18 cellular contexts compared by ENCODE assay signal in genomic region chr5:152144556-152144955, GRCh38.
DNase-seq lines count a peak whose midpoint lies in the region; TF ChIP-seq lines count a peak whose summit lies in the region.
"Had no signal": no experiment of that assay in that cellular context is flagged by ENCODE, and none has a peak within 500 bp of the region (broad histone marks: within the 10 kb centered on the region; RNA-seq: fewer than 3 reads in every experiment).

No MANE protein-coding gene starts in this region.

- H3K27ac ChIP-seq in BLaER1 (no peak overlapping the region), parathyroid adenoma (peak overlapping the region; percentile 87), thyroid gland (no peak overlapping the region), mammary epithelial cell (ENCODE audit: insufficient read depth, low read depth, low read length) (no peak overlapping the region)
- H3K27ac ChIP-seq: 22Rv1, A549, C4-2B had no signal

- H3K4me1 ChIP-seq in BLaER1: peaks cover 29% of the 10 kb centered on the region
- H3K4me1 ChIP-seq in parathyroid adenoma: peaks cover 56% of the 10 kb centered on the region
- H3K4me1 ChIP-seq in thyroid gland: no peaks in the 10 kb centered on the region
- H3K4me1 ChIP-seq in mammary epithelial cell (ENCODE audit: insufficient read depth, low read length): no peaks in the 10 kb centered on the region
- H3K4me1 ChIP-seq: A549, Caco-2 had no signal

- H3K9me3 ChIP-seq in BLaER1: no peaks in the 10 kb centered on the region
- no peaks in the 10 kb centered on the region for H3K9me3 ChIP-seq in parathyroid adenoma (ENCODE audit: control insufficient read depth, low read length)
- H3K9me3 ChIP-seq in thyroid gland: no peaks in the 10 kb centered on the region
- no peaks in the 10 kb centered on the region for H3K9me3 ChIP-seq in mammary epithelial cell (replicated peaks; ENCODE audit: insufficient read depth, low read length)
- H3K9me3 ChIP-seq: A549, Caco-2 had no signal

- no peak overlapping the region for H3K9ac ChIP-seq in BLaER1
- no peak overlapping the region for H3K9ac ChIP-seq in parathyroid adenoma
- H3K9ac ChIP-seq in mammary epithelial cell (ENCODE audit: insufficient read depth, low read length): no peak overlapping the region

- H2AFZ ChIP-seq in parathyroid adenoma (peak overlapping the region; percentile 44), mammary epithelial cell (ENCODE audit: low read depth, low read length) (no peak overlapping the region)

- intact Hi-C loops in thyroid gland (cut with DNase I): loop anchor here (10.0 kb wide), 2 partner anchors 220 to 360 kb away; partner anchors contain the start of gene GLRA1
- intact Hi-C loops in mammary epithelial cell (cut with micrococcal nuclease): loop anchor here (5.0 to 10.0 kb wide), 3 partner anchors 208 to 490 kb away; no protein-coding TSS in a partner anchor

- TF ChIP-seq CTCF in parathyroid adenoma (IDR thresholded peaks at IDR 0.05) (no peak), thyroid gland (IDR thresholded peaks at IDR 0.05) (no peak), mammary epithelial cell (conservative IDR thresholded peaks at IDR 0.05 in 1 of 2, IDR thresholded peaks at IDR 0.05 in 1 of 2; ENCODE audit: extremely low read depth in 1 of 2, insufficient read depth in 1 of 2, low read depth in 1 of 2, low read length in 2 of 2) (no peak)

- DNase-seq in ELF-1 (ENCODE audit: low read depth, low spot score) (peak; percentile 59), thyroid gland (peak; percentile 15 to 20), Kasumi-1 (lab: John Stamatoyannopoulos, UW) (no peak), NCI-H774 (lab: John Stamatoyannopoulos, UW) (no peak), mammary epithelial cell (no peak)
- DNase-seq: AML-193; Caco-2; Calu3; CD4-positive, alpha-beta T cell; CD8-positive, alpha-beta T cell; DMS79 treated with DMSO at 0.1 percent for 48 hours; GDM1 had no signal

- in situ Hi-C loops in mammary epithelial cell (cut with MboI; ENCODE audit: low sequenced_read_pairs in 2 of 2): loop anchor here (10.0 kb wide), 1 partner anchor 320 kb away; no protein-coding TSS in a partner anchor

- H3K36me3 ChIP-seq in BLaER1: no peaks in the 10 kb centered on the region
- no peaks in the 10 kb centered on the region for H3K36me3 ChIP-seq in parathyroid adenoma (ENCODE audit: control insufficient read depth, insufficient read depth, low read length)
- no peaks in the 10 kb centered on the region for H3K36me3 ChIP-seq in thyroid gland
- no peaks in the 10 kb centered on the region for H3K36me3 ChIP-seq in mammary epithelial cell (ENCODE audit: insufficient read depth, low read length)

- no TSS peak for BruUV-seq in mammary epithelial cell (replicated peaks; lab: Mats Ljungman, UMichigan)

- H3K79me2 ChIP-seq in parathyroid adenoma (no peaks in the 10 kb centered on the region), mammary epithelial cell (ENCODE audit: insufficient read depth, low read length) (no peaks in the 10 kb centered on the region)

- peak overlapping the region; percentile 47 for H3K4me2 ChIP-seq in BLaER1
- H3K4me2 ChIP-seq in parathyroid adenoma (ENCODE audit: low read length): peak overlapping the region; percentile 49
- no peak overlapping the region for H3K4me2 ChIP-seq in mammary epithelial cell (ENCODE audit: insufficient read depth, low read depth, low read length)
- H3K4me2 ChIP-seq: A549 had no signal

- H4K20me1 ChIP-seq in BLaER1 (no peaks in the 10 kb centered on the region), mammary epithelial cell (ENCODE audit: insufficient read depth, low read length) (no peaks in the 10 kb centered on the region)

- TF ChIP-seq POLR2A in thyroid gland (IDR thresholded peaks at IDR 0.05): no peak

- H3K4me3 ChIP-seq in BLaER1 (no peak overlapping the region), parathyroid adenoma (ENCODE audit: low read depth, low read length) (no peak overlapping the region), thyroid gland (replicated peaks in 1 of 3) (no peak overlapping the region), mammary epithelial cell (replicated peaks in 1 of 3; ENCODE audit: insufficient read depth in 1 of 3, low read depth in 2 of 3, low read length in 3 of 3) (no peak overlapping the region)
- H3K4me3 ChIP-seq: A549, GM12878 had no signal

- dilution Hi-C loops in mammary epithelial cell (cut with HindIII; ENCODE audit: low sequenced_read_pairs): loop anchor here (25.0 kb wide), 1 partner anchor 307 kb away; no protein-coding TSS in a partner anchor

- CTCF ChIA-PET in mammary epithelial cell (lab: Charles Lee; ENCODE audit: low non-redundant PET): no interaction called here

- H3K27me3 ChIP-seq in BLaER1 (no peaks in the 10 kb centered on the region), parathyroid adenoma (ENCODE audit: control insufficient read depth, insufficient read depth, low read length) (no peaks in the 10 kb centered on the region), thyroid gland (no peaks in the 10 kb centered on the region), mammary epithelial cell (ENCODE audit: insufficient read depth, low read length) (no peaks in the 10 kb centered on the region)

- 43 to 52% methylated on average over 2 of the region's 2 CpGs for whole genome bisulfite sequencing in thyroid gland, 2 donors
- 48% methylated on average over 2 of the region's 2 CpGs for WGBS in mammary epithelial cell (ENCODE audit: low coverage, missing lambda C conversion rate)

Comparison
In these comparisons a context has a peak if more than half of its experiments do, and no peak if none do; other contexts are left out.
1. DNase-seq: peak in ELF-1 (single experiment) and thyroid gland (2 of 2); none in Kasumi-1 (0 of 2), NCI-H774 (single experiment) and mammary epithelial cell (single experiment).